Comparison of ENCODE assay signal across 8 cellular contexts in the genomic region with DNA sequence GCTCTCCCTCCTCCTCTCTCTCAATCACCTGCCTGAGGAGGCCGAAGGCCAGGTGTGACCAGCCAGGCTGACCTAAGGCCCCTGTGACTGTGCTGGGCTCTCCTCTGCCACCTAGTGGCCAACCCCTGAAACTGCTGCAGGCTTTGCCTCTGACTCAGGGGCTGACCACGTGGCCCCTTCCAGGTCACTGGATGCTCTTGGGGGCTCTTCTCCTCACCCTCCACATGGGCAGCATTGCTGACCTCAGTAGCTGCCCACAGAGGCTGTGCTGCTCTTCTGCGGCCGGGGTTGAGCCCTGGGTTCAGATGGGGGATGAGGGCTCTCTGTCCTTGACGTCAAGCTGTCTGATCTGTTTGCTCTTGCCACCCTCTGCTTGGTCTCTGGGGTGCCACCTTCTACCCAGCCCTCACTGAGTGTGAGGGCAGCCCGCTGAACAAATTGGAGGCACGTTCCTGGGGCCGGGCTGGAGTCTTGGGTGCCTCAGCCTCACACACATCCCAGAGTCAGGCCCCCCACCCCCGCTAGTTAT.
DNase-seq lines count a peak whose midpoint lies in the region; ATAC-seq and TF ChIP-seq lines count a peak whose summit lies in the region.

No MANE protein-coding gene starts in this region.

- no peaks in the 10 kb centered on the region for H3K27me3 ChIP-seq in BE2C

- no peaks in the 10 kb centered on the region for H3K4me1 ChIP-seq in BE2C

- peak; percentile 57 for DNase-seq in BE2C
- DNase-seq in GM19238 (ENCODE audit: insufficient read length, low spot score): peak; percentile 73
- DNase-seq in LoVo (ENCODE audit: low spot score): peak; percentile 63
- DNase-seq in activated CD4-positive, CD25-positive, alpha-beta regulatory T cell (lab: John Stamatoyannopoulos, UW): peak in 3 of 4 experiments; percentile 9 to 26 (median 25)
- peak; percentile 84 for DNase-seq in ecto neural progenitor cell (ENCODE audit: low spot score)
- DNase-seq in medulla oblongata (ENCODE audit: extremely low spot score): peak; percentile 63

- H3K4me1 Mint-ChIP-seq in stimulated activated memory B cell treated with anti-CD40 and anti-IgM and Interleukin-4, amounts not matched to agents 10 μg/mL and 1 μg/mL and 100 μg/mL, for 72 hours: no peaks in the 10 kb centered on the region

- H3K36me3 ChIP-seq in BE2C: no peaks in the 10 kb centered on the region

- no peak overlapping the region for H3K27ac Mint-ChIP-seq in stimulated activated memory B cell treated with anti-CD40 and anti-IgM and Interleukin-4, amounts not matched to agents 10 μg/mL and 1 μg/mL and 100 μg/mL, for 72 hours

- H3K9me3 Mint-ChIP-seq in stimulated activated memory B cell treated with anti-CD40 and anti-IgM and Interleukin-4, amounts not matched to agents 10 μg/mL and 1 μg/mL and 100 μg/mL, for 72 hours: peaks cover 7% of the 10 kb centered on the region

- H3K4me3 Mint-ChIP-seq in stimulated activated memory B cell treated with anti-CD40 and anti-IgM and Interleukin-4, amounts not matched to agents 10 μg/mL and 1 μg/mL and 100 μg/mL, for 72 hours: no peak overlapping the region

- H3K36me3 Mint-ChIP-seq in stimulated activated memory B cell treated with anti-CD40 and anti-IgM and Interleukin-4, amounts not matched to agents 10 μg/mL and 1 μg/mL and 100 μg/mL, for 72 hours: no peaks in the 10 kb centered on the region

- TF ChIP-seq CTCF in BE2C (IDR thresholded peaks at IDR 0.05; ENCODE audit: low read depth, low read length): peak; percentile 97

- peak; percentile 61 for ATAC-seq in stimulated activated memory B cell treated with anti-CD40 and anti-IgM and Interleukin-4, amounts not matched to agents 10 μg/mL and 1 μg/mL and 100 μg/mL, for 72 hours
- ATAC-seq in GM21528 (IDR thresholded peaks at IDR 0.05; ENCODE audit: low FRiP score, unreplicated experiment): no peak

- no peaks in the 10 kb centered on the region for H3K9me3 ChIP-seq in BE2C

- no peak overlapping the region for H3K4me3 ChIP-seq in BE2C (ENCODE audit: low read depth, low read length)

- H3K27me3 Mint-ChIP-seq in stimulated activated memory B cell treated with anti-CD40 and anti-IgM and Interleukin-4, amounts not matched to agents 10 μg/mL and 1 μg/mL and 100 μg/mL, for 72 hours: peaks cover 45% of the 10 kb centered on the region

Comparison
In these comparisons a context has a peak if more than half of its experiments do, and no peak if none do; other contexts are left out.
1. DNase-seq: peak in every context shown above with its lines; median percentile 84 in ecto neural progenitor cell; 73 in GM19238; 63 in LoVo; 63 in medulla oblongata; 57 in BE2C; 25 in activated CD4-positive, CD25-positive, alpha-beta regulatory T cell.